8 cellular contexts compared by ENCODE assay signal in the genomic region with DNA sequence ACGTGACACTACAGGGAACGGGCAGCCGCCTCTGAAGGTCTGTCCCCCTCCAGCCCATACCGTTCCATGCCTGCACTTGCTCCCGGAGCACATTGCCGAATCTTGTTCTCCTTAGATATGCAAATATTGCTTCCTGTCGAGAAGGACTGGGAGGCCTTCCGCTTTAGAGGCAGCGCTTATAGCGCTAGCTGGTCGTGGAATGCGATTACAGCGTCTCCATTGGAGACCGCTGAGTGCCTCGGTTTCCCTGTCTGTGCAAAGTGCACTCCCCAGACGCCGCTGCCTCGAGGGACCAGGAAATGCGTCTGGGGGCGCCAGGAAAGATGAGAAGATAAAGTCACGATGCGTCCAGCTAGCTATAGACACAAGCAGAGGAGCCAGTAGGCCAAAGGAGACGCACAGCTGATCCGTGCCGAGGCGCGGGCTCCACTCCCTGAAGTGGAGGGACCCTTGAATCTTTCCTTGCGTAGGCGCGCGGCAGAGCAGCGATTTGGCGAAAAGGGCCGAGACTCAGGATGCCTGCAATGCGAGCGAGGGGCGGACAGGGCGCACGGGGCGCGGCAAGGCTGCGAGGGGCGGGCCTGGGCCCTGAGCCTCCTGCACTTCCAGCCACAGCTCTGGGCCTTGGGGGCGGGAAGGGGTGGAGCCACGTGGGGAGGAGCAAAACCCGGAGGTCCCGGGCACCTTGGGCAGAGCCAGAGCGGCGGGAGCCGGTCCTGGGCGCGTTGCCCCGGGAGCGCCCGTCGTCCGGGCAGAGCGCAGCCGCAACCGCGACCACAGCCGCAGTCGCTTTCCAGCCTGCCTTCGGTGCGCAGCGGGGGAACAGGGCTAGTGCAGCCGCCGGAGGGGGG. TPM values are rescaled to one million over a fixed set of nuclear protein-coding genes. Genes with fewer than 3 reads are reported as not detected.
A peak's percentile ranks its signal among the peaks of the same experiment; 100 is the strongest.
DNase-seq lines count a peak whose midpoint lies in the region; ATAC-seq and TF ChIP-seq lines count a peak whose summit lies in the region.

A gene (plus strand): TSS at position 692 of the 851 bp plus-strand sequence. CDS start 261 bp downstream, outside the sequence.

- CTCF ChIA-PET in PC-9 (lab: Charles Lee): no interaction called here
- CTCF ChIA-PET in CD4-positive, alpha-beta T cell (lab: Charles Lee): no interaction called here

- no TSS peak for BruUV-seq in PC-9 (replicated peaks; lab: Mats Ljungman, UMichigan)

- no peaks in the 10 kb centered on the region for H3K36me3 Mint-ChIP-seq in CD4-positive, alpha-beta T cell (ENCODE audit: low read depth)

- H3K4me3 Mint-ChIP-seq in CD4-positive, alpha-beta T cell: no peak within 1 kb of the TSS

- TF ChIP-seq POLR2A in vagina (IDR thresholded peaks at IDR 0.05): peak in 1 of 2 donors; percentile 35

- H3K4me2 ChIP-seq in PC-9 (peak within 1 kb of the TSS; percentile 77), mesendoderm (ENCODE audit: low read length) (peak within 1 kb of the TSS; percentile 95)

- H4K8ac ChIP-seq in mesendoderm (ENCODE audit: low read depth, low read length): no peak within 1 kb of the TSS

- intact Hi-C loops in PC-9 (cut with micrococcal nuclease; ENCODE audit: unreplicated experiment): no loop called here
- intact Hi-C loops in vagina (cut with DNase I): no loop called here
- intact Hi-C loops in CD4-positive, alpha-beta T cell (cut with DNase I, micrococcal nuclease): no loop called here

- H3K27ac ChIP-seq in PC-9 (no peak within 1 kb of the TSS), mesendoderm (ENCODE audit: low read depth, low read length) (peak within 1 kb of the TSS; percentile 9), vagina (no peak within 1 kb of the TSS)
- no peak within 1 kb of the TSS for H3K27ac ChIP-seq in CD4-positive, alpha-beta T cell (ENCODE audit: low read depth, low read length)

- no peaks in the 10 kb centered on the region for H3K36me3 ChIP-seq in BE2C
- H3K36me3 ChIP-seq in PC-9 (ENCODE audit: low read depth): no peaks in the 10 kb centered on the region
- no peaks in the 10 kb centered on the region for H3K36me3 ChIP-seq in endocrine pancreas (ENCODE audit: control insufficient read depth, insufficient read depth, low read length)
- H3K36me3 ChIP-seq in mesendoderm (ENCODE audit: control insufficient read depth, insufficient read depth, low read length): no peaks in the 10 kb centered on the region
- no peaks in the 10 kb centered on the region for H3K36me3 ChIP-seq in vagina

- no peak within 1 kb of the TSS for H3K27ac Mint-ChIP-seq in CD4-positive, alpha-beta T cell

- H2AFZ ChIP-seq in PC-9: peak within 1 kb of the TSS; percentile 82

- H2BK15ac ChIP-seq in mesendoderm (replicated peaks; ENCODE audit: low read depth): no peak within 1 kb of the TSS

- H3K18ac ChIP-seq in mesendoderm (ENCODE audit: low read length): no peak within 1 kb of the TSS

- H3K4me1 ChIP-seq in BE2C (no peaks in the 10 kb centered on the region), PC-9 (replicated peaks; ENCODE audit: insufficient read depth) (peaks cover 11% of the 10 kb centered on the region; the same call in 1 of the 2 replicates), endocrine pancreas (ENCODE audit: control insufficient read depth, insufficient read depth, low read length) (no peaks in the 10 kb centered on the region), mesendoderm (ENCODE audit: control insufficient read depth, low read depth, low read length) (peaks cover 12% of the 10 kb centered on the region), vagina (peaks cover 22% of the 10 kb centered on the region)

- H3K4me1 Mint-ChIP-seq in CD4-positive, alpha-beta T cell (ENCODE audit: low read depth): no peaks in the 10 kb centered on the region

- no peak within 1 kb of the TSS for H4K5ac ChIP-seq in mesendoderm (ENCODE audit: low read length)

- TF ChIP-seq CTCF in BE2C (IDR thresholded peaks at IDR 0.05; ENCODE audit: low read depth, low read length): no peak
- TF ChIP-seq CTCF in PC-9 (conservative IDR thresholded peaks at IDR 0.05): no peak
- TF ChIP-seq CTCF in vagina (IDR thresholded peaks at IDR 0.05): no peak
- TF ChIP-seq CTCF in CD4-positive, alpha-beta T cell (IDR thresholded peaks at IDR 0.05): no peak

- peaks cover 83% of the 10 kb centered on the region for H3K27me3 Mint-ChIP-seq in CD4-positive, alpha-beta T cell

- no peaks in the 10 kb centered on the region for H3F3A ChIP-seq in PC-9 (ENCODE audit: insufficient read depth, low read depth)

- H3K4me3 ChIP-seq in BE2C (ENCODE audit: low read depth, low read length): peak within 1 kb of the TSS; percentile 47
- H3K4me3 ChIP-seq in PC-9: peak within 1 kb of the TSS; percentile 55; the same call in 1 of the 2 replicates
- H3K4me3 ChIP-seq in endocrine pancreas (ENCODE audit: control insufficient read depth, insufficient read depth, low read length): no peak within 1 kb of the TSS
- peak within 1 kb of the TSS; percentile 63 for H3K4me3 ChIP-seq in mesendoderm (ENCODE audit: low read length)
- peak within 1 kb of the TSS; percentile 39 to 46 for H3K4me3 ChIP-seq in vagina

- DNase-seq in BE2C (peak; percentile 77), PC-9 (peak; percentile 59 to 85), mesendoderm (peak; percentile 95), vagina (ENCODE audit: extremely low spot score in 2 of 2) (no peak), activated gamma-delta T cell (lab: John Stamatoyannopoulos, UW) (no peak)
- no peak for DNase-seq in CD4-positive, alpha-beta T cell

- H3K9ac ChIP-seq in endocrine pancreas (ENCODE audit: control insufficient read depth, insufficient read depth, low read length) (peak within 1 kb of the TSS; percentile 54), mesendoderm (ENCODE audit: low read length) (peak within 1 kb of the TSS; percentile 80)

- WGBS in mesendoderm (ENCODE audit: extremely low coverage, insufficient coverage, low lambda C conversion rate): no CpG with 5 or more reads among the region's 68 CpGs

- no peak within 1 kb of the TSS for H2BK120ac ChIP-seq in mesendoderm (ENCODE audit: low read depth, low read length)

- POLR2A ChIA-PET in PC-9 (lab: Charles Lee; ENCODE audit: unreplicated experiment): interaction anchor here (0.5 to 0.7 kb wide), 3 partner anchors 14 to 1407 kb away, joined by 3 to 7 read pairs (median 4); no protein-coding TSS in a partner anchor
- POLR2A ChIA-PET in CD4-positive, alpha-beta T cell (lab: Charles Lee): no interaction called here

- peak within 1 kb of the TSS; percentile 40 for H2BK5ac ChIP-seq in mesendoderm (ENCODE audit: low read length)

- H3K9me3 ChIP-seq in BE2C (no peaks in the 10 kb centered on the region), PC-9 (ENCODE audit: insufficient read depth, low read depth) (no peaks in the 10 kb centered on the region), endocrine pancreas (ENCODE audit: control insufficient read depth, low read length) (no peaks in the 10 kb centered on the region), vagina (no peaks in the 10 kb centered on the region)
- H3K9me3 ChIP-seq in CD4-positive, alpha-beta T cell (ENCODE audit: control insufficient read depth, low read length): no peaks in the 10 kb centered on the region

- H4K20me1 ChIP-seq in PC-9 (ENCODE audit: insufficient read depth): no peaks in the 10 kb centered on the region

- H3K23ac ChIP-seq in mesendoderm (ENCODE audit: low read length): peak within 1 kb of the TSS; percentile 60

- peaks cover 38% of the 10 kb centered on the region for H3K27me3 ChIP-seq in BE2C
- no peaks in the 10 kb centered on the region for H3K27me3 ChIP-seq in PC-9 (ENCODE audit: insufficient read depth, low read depth)
- H3K27me3 ChIP-seq in endocrine pancreas (ENCODE audit: control insufficient read depth, insufficient read depth, low read length): no peaks in the 10 kb centered on the region
- no peaks in the 10 kb centered on the region for H3K27me3 ChIP-seq in mesendoderm (ENCODE audit: insufficient read depth, low read length, poor library complexity)
- H3K27me3 ChIP-seq in vagina: peaks cover 10% of the 10 kb centered on the region
- peaks cover 81% of the 10 kb centered on the region for H3K27me3 ChIP-seq in CD4-positive, alpha-beta T cell (ENCODE audit: control insufficient read depth, insufficient read depth, low read length)

- H3K4ac ChIP-seq in mesendoderm (ENCODE audit: low read depth, low read length): no peak within 1 kb of the TSS

- H3K79me2 ChIP-seq in PC-9 (ENCODE audit: low read depth) (no peaks in the 10 kb centered on the region), mesendoderm (ENCODE audit: control insufficient read depth, insufficient read depth, low read length) (no peaks in the 10 kb centered on the region)

- peak within 1 kb of the TSS; percentile 93 for H3K56ac ChIP-seq in mesendoderm (ENCODE audit: low read length)

- no peaks in the 10 kb centered on the region for H3K9me2 ChIP-seq in PC-9 (ENCODE audit: insufficient read depth)

- H2AK5ac ChIP-seq in mesendoderm (ENCODE audit: low read length): no peak within 1 kb of the TSS

- H3K9me3 Mint-ChIP-seq in CD4-positive, alpha-beta T cell: no peaks in the 10 kb centered on the region

- ATAC-seq in GM21786 (IDR thresholded peaks at IDR 0.05; ENCODE audit: unreplicated experiment): peak; percentile 40
- ATAC-seq in CD4-positive, alpha-beta T cell (ENCODE audit: poor library complexity): no peak

- H3K79me1 ChIP-seq in mesendoderm (ENCODE audit: low read length): no peaks in the 10 kb centered on the region

RNA-seq across cellular contexts. Expression of the gene that starts here (rescaled TPM):
- polyA plus RNA-seq in BE2C (2012; ENCODE audit: insufficient read depth, insufficient read length, low read depth): not detected
- total RNA-seq in PC-9 (2021) (0.35 and 0.55 TPM in 2 replicates), vagina (3.7 TPM)
- polyA plus RNA-seq in mesendoderm (2013, experiment 1 of 2): 0.35 TPM
- polyA plus RNA-seq in mesendoderm (2013, experiment 2 of 2): 0.52 TPM
- total RNA-seq in CD4-positive, alpha-beta T cell: not detected

Comparison
In these comparisons a context has a peak if more than half of its experiments do, and no peak if none do; other contexts are left out.
1. Peak in DNase-seq, H3K4me3 ChIP-seq and H3K4me2 ChIP-seq in PC-9; RNA of the gene not detected or under 1 TPM.
2. DNase-seq: peak in BE2C (single experiment) and mesendoderm (single experiment); none in vagina (0 of 2), activated gamma-delta T cell (single experiment) and CD4-positive, alpha-beta T cell (0 of 10).